Comparison of ENCODE assay signal across 8 cellular contexts in the genomic region with DNA sequence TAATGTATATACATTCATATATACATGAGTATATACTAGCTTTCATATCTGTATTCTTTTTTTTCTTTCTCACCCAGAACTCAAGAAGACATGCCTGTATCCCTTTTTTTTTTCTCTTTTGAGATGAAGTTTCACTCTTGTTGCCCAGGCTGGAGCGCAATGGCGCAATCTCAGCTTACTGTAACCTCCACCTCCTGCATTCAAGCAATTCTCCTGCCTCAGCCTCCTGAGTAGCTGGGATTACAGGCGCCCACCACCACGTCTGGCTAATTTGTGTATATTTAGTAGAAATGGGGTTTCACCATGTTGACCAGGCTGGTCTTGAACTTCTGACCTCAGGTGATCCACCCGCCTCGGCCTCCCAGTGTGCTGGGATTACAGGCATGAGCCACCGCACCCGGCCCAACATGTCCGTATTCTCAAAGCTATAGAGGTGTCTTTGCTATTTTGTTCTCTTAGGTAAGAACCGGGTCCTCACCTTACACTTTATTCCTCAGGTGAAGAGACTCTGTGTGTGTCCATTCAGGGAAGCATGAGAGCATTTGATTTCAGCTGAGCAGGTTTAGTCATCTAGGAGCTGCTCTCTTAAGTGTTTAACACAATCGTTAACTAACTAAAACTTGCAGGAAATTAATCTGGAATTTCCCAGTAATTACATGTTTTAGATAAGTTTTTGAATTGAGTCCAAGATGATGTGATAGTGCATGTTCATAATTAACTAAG.
DNase-seq lines count a peak whose midpoint lies in the region; ATAC-seq and TF ChIP-seq lines count a peak whose summit lies in the region.
"Not testable (repeated sequence)": the region's sequence is repeated elsewhere in the genome, so short reads cannot be mapped to it uniquely, and the experiment has no call there.

No MANE protein-coding gene starts in this region.

- peaks cover 20% of the 10 kb centered on the region for H3K4me1 ChIP-seq in Loucy (ENCODE audit: insufficient read depth, low read length, poor library complexity, severe bottlenecking)
- peaks cover 19% of the 10 kb centered on the region for H3K4me1 ChIP-seq in adipocyte (ENCODE audit: control insufficient read depth, insufficient read depth, low read length)
- H3K4me1 ChIP-seq in esophagus (ENCODE audit: control insufficient read depth in 2 of 2, insufficient read depth in 2 of 2, low read length in 1 of 2) = not testable (repeated sequence)
- peaks cover 8 to 40% (median 22%) of the 10 kb centered on the region in 5 donors for H3K4me1 ChIP-seq in subcutaneous abdominal adipose tissue (ENCODE audit: control insufficient read depth in 5 of 5, insufficient read depth in 5 of 5, low read length in 5 of 5)

- H3K4me1 Mint-ChIP-seq in activated CD4-positive, alpha-beta T cell treated with anti-CD3 and anti-CD28 coated beads for 36 hours = peaks cover 60% of the 10 kb centered on the region

- POLR2A ChIA-PET in activated CD4-positive, alpha-beta T cell treated with anti-CD3 and anti-CD28 coated beads for 36 hours (lab: Charles Lee) = interaction anchor here (0.6 to 1.3 kb wide), 5 partner anchors 33 to 488 kb away, joined by 3 to 4 read pairs (median 3); partner anchors contain the start of gene TNFSF10

- DNase-seq in ACHN (peak; percentile 27), left colon (peak in 1 of 2 donors; percentile 25)
- DNase-seq in activated CD4-positive, alpha-beta T cell treated with anti-CD3 and anti-CD28 coated beads for 36 hours; adipocyte (ENCODE audit: low read depth); omental fat pad (ENCODE audit: low spot score): not testable (repeated sequence)

- H4K20me1 ChIP-seq in Loucy (ENCODE audit: insufficient read depth, low read length, poor library complexity, severe bottlenecking) = not testable (repeated sequence)

- not testable (repeated sequence) for H3K27me3 ChIP-seq in Loucy (ENCODE audit: insufficient read depth, low read length, poor library complexity, severe bottlenecking); adipocyte (replicated peaks; ENCODE audit: control insufficient read depth, insufficient read depth, low read length); esophagus (ENCODE audit: control insufficient read depth in 1 of 2, insufficient read depth in 2 of 2, low read length in 2 of 2); subcutaneous abdominal adipose tissue (ENCODE audit: control insufficient read depth in 5 of 5, insufficient read depth in 4 of 5, low read length in 5 of 5)

- peaks cover 16% of the 10 kb centered on the region for H3K36me3 Mint-ChIP-seq in activated CD4-positive, alpha-beta T cell treated with anti-CD3 and anti-CD28 coated beads for 36 hours (ENCODE audit: low read depth)

- H3F3A ChIP-seq in Loucy (ENCODE audit: low read depth) = not testable (repeated sequence)

- H3K27ac Mint-ChIP-seq in activated CD4-positive, alpha-beta T cell treated with anti-CD3 and anti-CD28 coated beads for 36 hours = peak overlapping the region; percentile 75

- ATAC-seq in activated CD4-positive, alpha-beta T cell treated with anti-CD3 and anti-CD28 coated beads for 36 hours = not testable (repeated sequence)
- ATAC-seq in left colon (peak; percentile 64), omental fat pad (ENCODE audit: low FRiP score) (peak; percentile 54)

- intact Hi-C loops in activated CD4-positive, alpha-beta T cell treated with anti-CD3 and anti-CD28 coated beads for 36 hours (cut with DNase I, micrococcal nuclease) = loop anchor here (5.0 kb wide), 3 partner anchors 43 to 157 kb away; partner anchors contain the start of gene ECT2 (in 1 of the 2)
- intact Hi-C loops in left colon (cut with DNase I, micrococcal nuclease) = loop anchor here in 1 of 2 donors (5.0 to 10.0 kb wide), 2 partner anchors 80 to 108 kb away; no protein-coding TSS in a partner anchor

- CTCF ChIA-PET in activated CD4-positive, alpha-beta T cell treated with anti-CD3 and anti-CD28 coated beads for 36 hours (lab: Charles Lee) = interaction anchor here (0.6 to 4.5 kb wide), 50 partner anchors 10 to 1226 kb away, joined by 3 to 52 read pairs (median 6); partner anchors contain the start of gene TNFSF10

- in situ Hi-C loops in ACHN (cut with HindIII; ENCODE audit: low pct_ligation_motif_present, low pct_unique_long_range_greater_than_20kb, low sequenced_read_pairs) = not testable (repeated sequence)

- TF ChIP-seq CTCF in Loucy (conservative IDR thresholded peaks at IDR 0.05; ENCODE audit: low read length); omental fat pad (IDR thresholded peaks at IDR 0.05): not testable (repeated sequence)

- peaks cover 11% of the 10 kb centered on the region for H3K9me3 Mint-ChIP-seq in activated CD4-positive, alpha-beta T cell treated with anti-CD3 and anti-CD28 coated beads for 36 hours (ENCODE audit: low read depth)

- H3K4me3 ChIP-seq in Loucy (ENCODE audit: low read length, poor library complexity, severe bottlenecking); esophagus (ENCODE audit: low read depth in 1 of 2, low read length in 2 of 2): not testable (repeated sequence)
- H3K4me3 ChIP-seq in adipocyte (ENCODE audit: low read length) = peak overlapping the region; percentile 52
- H3K4me3 ChIP-seq in subcutaneous abdominal adipose tissue (ENCODE audit: low read depth in 1 of 5, low read length in 5 of 5) = peak overlapping the region in 4 of 5 donors; percentile 8 to 61 (median 22)

- H2AFZ ChIP-seq in Loucy (ENCODE audit: low read length) = peak overlapping the region; percentile 80

- not testable (repeated sequence) for H3K36me3 ChIP-seq in Loucy (ENCODE audit: insufficient read depth, low read length); adipocyte (ENCODE audit: control insufficient read depth, insufficient read depth, low read length, severe bottlenecking); esophagus (ENCODE audit: control insufficient read depth in 2 of 2, insufficient read depth in 2 of 2, low read length in 1 of 2); subcutaneous abdominal adipose tissue (ENCODE audit: control insufficient read depth in 5 of 5, insufficient read depth in 5 of 5, low read length in 5 of 5)

- H3K4me2 ChIP-seq in Loucy (ENCODE audit: low read depth, low read length, poor library complexity, severe bottlenecking) = peak overlapping the region; percentile 75

- H3K27me3 Mint-ChIP-seq in activated CD4-positive, alpha-beta T cell treated with anti-CD3 and anti-CD28 coated beads for 36 hours = not testable (repeated sequence)

- peak overlapping the region; percentile 66 for H3K4me3 Mint-ChIP-seq in activated CD4-positive, alpha-beta T cell treated with anti-CD3 and anti-CD28 coated beads for 36 hours

- H3K9me2 ChIP-seq in Loucy (replicated peaks; ENCODE audit: low read depth, low read length) = not testable (repeated sequence)

- not testable (repeated sequence) for H3K79me2 ChIP-seq in Loucy (ENCODE audit: insufficient read depth, low read length)

- 53 to 55% methylated on average over 11 of the region's 11 CpGs for WGBS in esophagus, 2 donors

- peak overlapping the region; percentile 88 to 92 for H3K27ac ChIP-seq in esophagus (ENCODE audit: low read depth in 2 of 2, low read length in 1 of 2)
- peak overlapping the region; percentile 95 for H3K27ac ChIP-seq in subcutaneous abdominal adipose tissue (ENCODE audit: low read depth, low read length)

- H3K9me3 ChIP-seq in Loucy (ENCODE audit: insufficient read depth, low read depth, low read length); adipocyte (ENCODE audit: control insufficient read depth, low read length); esophagus (ENCODE audit: control insufficient read depth in 2 of 2, insufficient read depth in 1 of 2, low read depth in 1 of 2, low read length in 1 of 2); subcutaneous abdominal adipose tissue (ENCODE audit: control insufficient read depth in 5 of 5, low read length in 5 of 5): not testable (repeated sequence)

- H3K9ac ChIP-seq in Loucy (ENCODE audit: low read depth, low read length, poor library complexity, severe bottlenecking) = not testable (repeated sequence)
- H3K9ac ChIP-seq in adipocyte (ENCODE audit: low read length) = peak overlapping the region; percentile 79
- H3K9ac ChIP-seq in subcutaneous abdominal adipose tissue (ENCODE audit: low read length in 5 of 5) = peak overlapping the region in 1 of 5 donors; percentile 7
